13 cellular contexts compared by ENCODE assay signal in genomic region chr11:47413908-47414684, GRCh38. TPM values are rescaled to one million over a fixed set of nuclear protein-coding genes. Genes with fewer than 3 reads are reported as not detected.
DNase-seq lines count a peak whose midpoint lies in the region; ATAC-seq, FAIRE-seq and TF ChIP-seq lines count a peak whose summit lies in the region.
"Had no signal": no experiment of that assay in that cellular context is flagged by ENCODE, and none has a peak within 500 bp of the region (broad histone marks: within the 10 kb centered on the region; RNA-seq: fewer than 3 reads in every experiment).

No MANE protein-coding gene starts in this region.

- H2AFZ ChIP-seq in GM12878 (ENCODE audit: control insufficient read depth, low read depth, low read length) = no peak overlapping the region

- no peaks in the 10 kb centered on the region for H3K9me3 ChIP-seq in GM12878 (replicated peaks; ENCODE audit: control insufficient read depth, insufficient read depth, low read length)
- no peaks in the 10 kb centered on the region for H3K9me3 ChIP-seq in lower lobe of right lung
- no peaks in the 10 kb centered on the region for H3K9me3 ChIP-seq in thoracic aorta
- no peaks in the 10 kb centered on the region for H3K9me3 ChIP-seq in small intestine (ENCODE audit: control insufficient read depth, low read depth)
- H3K9me3 ChIP-seq: SJSA1 had no signal

- H4K20me1 ChIP-seq in GM12878 (ENCODE audit: control insufficient read depth, insufficient read depth) = no peaks in the 10 kb centered on the region

- H3K27ac Mint-ChIP-seq in activated CD4-positive, alpha-beta T cell treated with anti-CD3 and anti-CD28 coated beads, Interleukin-2, amount 10 ng/mL, durations not matched to agents 7 days and 5 days = peak overlapping the region; percentile 65

- TF ChIP-seq CTCF in GM12878 (IDR thresholded peaks at IDR 0.05 in 2 of 3, conservative IDR thresholded peaks at IDR 0.05 in 1 of 3; ENCODE audit: control insufficient read depth in 2 of 3, extremely low read depth in 1 of 3, insufficient read depth in 1 of 3, low read depth in 3 of 3, low read length in 3 of 3) (no peak), lower lobe of right lung (IDR thresholded peaks at IDR 0.05) (no peak), thoracic aorta (IDR thresholded peaks at IDR 0.05) (no peak)

- in situ Hi-C loops in GM12878 (cut with MboI) = no loop called here

- H3K27me3 ChIP-seq in GM12878 (replicated peaks in 1 of 2; ENCODE audit: control insufficient read depth in 2 of 2, insufficient read depth in 2 of 2, low read length in 1 of 2) (no peaks in the 10 kb centered on the region), lower lobe of right lung (ENCODE audit: low read depth) (no peaks in the 10 kb centered on the region), thoracic aorta (replicated peaks; ENCODE audit: insufficient read depth) (no peaks in the 10 kb centered on the region), small intestine (ENCODE audit: control insufficient read depth in 2 of 2, insufficient read depth in 2 of 2, low read length in 2 of 2) (no peaks in the 10 kb centered on the region)
- H3K27me3 ChIP-seq: SJSA1 had no signal

- TF ChIP-seq EP300 in GM12878 (IDR thresholded peaks at IDR 0.05; ENCODE audit: borderline replicate concordance in 1 of 2, control insufficient read depth in 1 of 2, low read depth in 2 of 2, low read length in 2 of 2) = no peak

- H3K4me3 Mint-ChIP-seq in activated CD4-positive, alpha-beta T cell treated with anti-CD3 and anti-CD28 coated beads, Interleukin-2, amount 10 ng/mL, durations not matched to agents 7 days and 5 days = no peak overlapping the region

- no peak overlapping the region for H3K9ac ChIP-seq in GM12878 (ENCODE audit: control insufficient read depth, insufficient read depth, low read length)

- H3K27ac ChIP-seq in GM12878 (ENCODE audit: control insufficient read depth, insufficient read depth) = no peak overlapping the region
- H3K27ac ChIP-seq in lower lobe of right lung = peak overlapping the region; percentile 58
- H3K27ac ChIP-seq in thoracic aorta = peak overlapping the region; percentile 20 to 23
- H3K27ac ChIP-seq in small intestine (ENCODE audit: low read depth in 1 of 2, low read length in 1 of 2) = no peak overlapping the region
- H3K27ac ChIP-seq: SJSA1 had no signal

- H3K27me3 Mint-ChIP-seq in activated CD4-positive, alpha-beta T cell treated with anti-CD3 and anti-CD28 coated beads, Interleukin-2, amount 10 ng/mL, durations not matched to agents 7 days and 5 days = no peaks in the 10 kb centered on the region

- BruUV-seq in GM12878 (replicated peaks; lab: Mats Ljungman, UMichigan) = no TSS peak

- peaks cover 14% of the 10 kb centered on the region for H3K36me3 Mint-ChIP-seq in activated CD4-positive, alpha-beta T cell treated with anti-CD3 and anti-CD28 coated beads, Interleukin-2, amount 10 ng/mL, durations not matched to agents 7 days and 5 days (ENCODE audit: low read depth)

- no peak for DNase-seq in activated CD4-positive, alpha-beta T cell treated with anti-CD3 and anti-CD28 coated beads, Interleukin-2, amount 10 ng/mL, durations not matched to agents 7 days and 5 days
- DNase-seq in activated CD4-positive, alpha-beta T cell treated with anti-CD3 and anti-CD28 coated beads, Interleukin-2, amount 50 U/mL, for 48 hours = no peak
- no peak for DNase-seq in GM12878 (ENCODE audit: low read depth, low spot score)
- DNase-seq in lower lobe of right lung = no peak
- DNase-seq in thoracic aorta (ENCODE audit: low spot score) = no peak
- no peak for DNase-seq in NCI-H2227 treated with DMSO at 0.1 percent for 48 hours (lab: John Stamatoyannopoulos, UW)
- no peak for DNase-seq in small intestine
- DNase-seq: kidney glomerular epithelial cell, NCI-H1436 treated with DMSO at 0.1 percent for 48 hours, trophoblast cell had no signal

- H3K79me2 ChIP-seq in GM12878 (ENCODE audit: control insufficient read depth, insufficient read depth, low read length) = no peaks in the 10 kb centered on the region; the same call in 1 of the 2 replicates

- no peaks in the 10 kb centered on the region for H3K9me3 Mint-ChIP-seq in activated CD4-positive, alpha-beta T cell treated with anti-CD3 and anti-CD28 coated beads, Interleukin-2, amount 10 ng/mL, durations not matched to agents 7 days and 5 days

- no peak for ATAC-seq in GM12878
- no peak for ATAC-seq in lower lobe of right lung
- no peak for ATAC-seq in thoracic aorta (ENCODE audit: insufficient number of reproducible peaks, low FRiP score, low read depth)
- no peak for ATAC-seq in HG03439 (IDR thresholded peaks at IDR 0.05; ENCODE audit: unreplicated experiment)

- CTCF ChIA-PET in activated CD4-positive, alpha-beta T cell treated with anti-CD3 and anti-CD28 coated beads, Interleukin-2, amount 10 ng/mL, durations not matched to agents 7 days and 5 days (lab: Charles Lee) = interaction anchor here (1.8 kb wide), 1 partner anchor 167 kb away, joined by 5 read pairs; no protein-coding TSS in a partner anchor
- CTCF ChIA-PET in GM12878 (lab: Yijun Ruan, JAX) = interaction anchor here (4.4 to 7.4 kb wide), 3 partner anchors 12 to 236 kb away, joined by 39 to 161 read pairs (median 55); partner anchors contain the start of genes ARFGAP2 and PSMC3

- peaks cover 2% of the 10 kb centered on the region for H3K4me1 Mint-ChIP-seq in activated CD4-positive, alpha-beta T cell treated with anti-CD3 and anti-CD28 coated beads, Interleukin-2, amount 10 ng/mL, durations not matched to agents 7 days and 5 days

- H3K4me3 ChIP-seq in GM12878 (no peak overlapping the region), lower lobe of right lung (no peak overlapping the region), thoracic aorta (no peak overlapping the region), small intestine (ENCODE audit: low read depth in 1 of 2, low read length in 2 of 2) (no peak overlapping the region)
- H3K4me3 ChIP-seq: SJSA1 had no signal

- FAIRE-seq in GM12878 (lab: Jason Lieb, UNC) (no peak), small intestine (lab: Jason Lieb, UNC) (no peak)

- SMC1A ChIA-PET in GM12878 (lab: Charles Lee; ENCODE audit: uncharacterized antibody, unreplicated experiment) = no interaction called here

- peaks cover 2% of the 10 kb centered on the region; the same call in 1 of the 2 replicates for H3K4me1 ChIP-seq in GM12878 (ENCODE audit: control insufficient read depth, insufficient read depth, low read length)
- H3K4me1 ChIP-seq in lower lobe of right lung = peaks cover 43% of the 10 kb centered on the region
- peaks cover 32 to 63% of the 10 kb centered on the region in 2 donors for H3K4me1 ChIP-seq in thoracic aorta (ENCODE audit: control insufficient read depth in 1 of 2, low read depth in 2 of 2)
- H3K4me1 ChIP-seq in small intestine (ENCODE audit: control insufficient read depth in 2 of 2, insufficient read depth in 1 of 2, low read depth in 1 of 2, low read length in 1 of 2) = no peaks in the 10 kb centered on the region

- intact Hi-C loops in GM12878 (cut with micrococcal nuclease; ENCODE audit: unreplicated experiment) (no loop called here), lower lobe of right lung (cut with DNase I) (no loop called here)

- peak; percentile 48; the same call in 1 of the 2 replicates for TF ChIP-seq POLR2A in GM12878 (IDR thresholded peaks at IDR 0.05; ENCODE audit: low read depth, low read length)

- no peak overlapping the region for H3K4me2 ChIP-seq in GM12878 (ENCODE audit: control insufficient read depth, insufficient read depth)

- WGBS in GM12878 (ENCODE audit: insufficient coverage, insufficient replicate concordance, low lambda C conversion rate, missing lambda C conversion rate) = 88% methylated on average over 16 of the region's 16 CpGs
- WGBS in small intestine, 3 donors = 83 to 88% (median 86%) methylated on average over 16 of the region's 16 CpGs

- H3K36me3 ChIP-seq in GM12878 (ENCODE audit: control insufficient read depth in 2 of 2, insufficient read depth in 2 of 2, low read length in 1 of 2) = peaks cover 0 to 11% of the 10 kb centered on the region in 2 experiments; a peak in 3 of 4 replicates
- H3K36me3 ChIP-seq in lower lobe of right lung = peaks cover 61% of the 10 kb centered on the region
- H3K36me3 ChIP-seq in thoracic aorta = peaks cover 50% of the 10 kb centered on the region
- peaks cover 6 to 10% of the 10 kb centered on the region in 2 donors for H3K36me3 ChIP-seq in small intestine (ENCODE audit: control insufficient read depth in 2 of 2, insufficient read depth in 2 of 2, low read length in 2 of 2)

- no peak for TF ChIP-seq RAD21 in GM12878 (IDR thresholded peaks at IDR 0.05; ENCODE audit: insufficient read depth, low read depth, low read length)

- RAD21 ChIA-PET in GM12878 (lab: Charles Lee; ENCODE audit: unreplicated experiment) = no interaction called here

- POLR2A ChIA-PET in activated CD4-positive, alpha-beta T cell treated with anti-CD3 and anti-CD28 coated beads, Interleukin-2, amount 10 ng/mL, durations not matched to agents 7 days and 5 days (lab: Charles Lee) = no interaction called here
- POLR2A ChIA-PET in GM12878 (lab: Charles Lee) = no interaction called here

RNA-seq across cellular contexts. Expression of gene SLC39A13, which starts 5.7 kb away (rescaled TPM):
- 10 to 100 TPM; 22.4 to 28.1 TPM for total RNA-seq in activated CD4-positive, alpha-beta T cell treated with anti-CD3 and anti-CD28 coated beads, Interleukin-2, amount 10 ng/mL, durations not matched to agents 7 days and 5 days
- 7.2 and 9.7 TPM in 2 replicates for total RNA-seq in GM12878 (2013; cell fraction: nucleolus; rRNA removed)
- total RNA-seq in GM12878 (2014; rRNA removed) = 11.3 and 14.5 TPM in 2 replicates
- 3.3 and 3.6 TPM in 2 replicates for total RNA-seq in GM12878 (2014; rRNA removed; fragmentation: Illumina TruSeq; extraction: Trizol)
- total RNA-seq in GM12878 (2021) = 14.5 and 15.0 TPM in 2 replicates
- polyA plus RNA-seq in GM12878 (2011; ENCODE audit: low read depth) = 3.5 TPM
- 2.0 and 4.2 TPM in 2 replicates for polyA plus RNA-seq in GM12878 (2011; rRNA removed)
- 6.3 and 12.0 TPM in 2 replicates for polyA plus RNA-seq in GM12878 (2011; cell fraction: cytosol; rRNA removed)
- polyA plus RNA-seq in GM12878 (2011; cell fraction: nucleus; rRNA removed) = 51.1 and 51.6 TPM in 2 replicates
- polyA plus RNA-seq in GM12878 (2012) = 11.0 and 11.1 TPM in 2 replicates
- 2.1 and 3.2 TPM in 2 replicates for polyA plus RNA-seq in GM12878 (2014; fragmentation: Illumina TruSeq; extraction: Trizol)
- under 1 TPM; 0.23 to 0.60 TPM for polyA plus RNA-seq in GM12878 (2014; fragmentation: Nextera tagmentation; extraction: Ambion mirVana)
- polyA plus RNA-seq in GM12878 (2014; rRNA removed) = 19.8 and 20.4 TPM in 2 replicates
- 1 to 10 TPM; 8.4 to 8.9 TPM for polyA plus RNA-seq in GM12878 (2016; fragmentation: Nextera tagmentation; extraction: Ambion mirVana)
- 2.6 and 4.5 TPM in 2 replicates for polyA minus RNA-seq in GM12878 (2011; rRNA and poly(A)+ RNA removed)
- 2.3 and 2.4 TPM in 2 replicates for polyA minus RNA-seq in GM12878 (2011; cell fraction: cytosol; rRNA and poly(A)+ RNA removed)
- polyA minus RNA-seq in GM12878 (2011; cell fraction: nucleus; rRNA and poly(A)+ RNA removed) = 4.6 and 7.7 TPM in 2 replicates
- 48.0 TPM for total RNA-seq in lower lobe of right lung
- 100 to 1,000 TPM in 1 of 2 donors, 10 to 100 TPM in 1; 97.7 to 163 TPM for total RNA-seq in thoracic aorta
- 10 to 100 TPM in 1 of 3 donors, 1 to 10 TPM in 2; 7.8 to 30.9 (median 10.0) TPM for polyA plus RNA-seq in small intestine

RNA-seq across cellular contexts. Expression of gene PSMC3, which starts 12.1 kb away (rescaled TPM):
- 100 to 1,000 TPM; 153 to 162 TPM for total RNA-seq in activated CD4-positive, alpha-beta T cell treated with anti-CD3 and anti-CD28 coated beads, Interleukin-2, amount 10 ng/mL, durations not matched to agents 7 days and 5 days
- 43.7 and 52.4 TPM in 2 replicates for total RNA-seq in GM12878 (2013; cell fraction: nucleolus; rRNA removed)
- 112 and 114 TPM in 2 replicates for total RNA-seq in GM12878 (2014; rRNA removed)
- 180 and 181 TPM in 2 replicates for total RNA-seq in GM12878 (2014; rRNA removed; fragmentation: Illumina TruSeq; extraction: Trizol)
- 144 and 157 TPM in 2 replicates for total RNA-seq in GM12878 (2021)
- polyA plus RNA-seq in GM12878 (2011; ENCODE audit: low read depth) = 116 TPM
- polyA plus RNA-seq in GM12878 (2011; rRNA removed) = 143 and 159 TPM in 2 replicates
- 118 and 142 TPM in 2 replicates for polyA plus RNA-seq in GM12878 (2011; cell fraction: cytosol; rRNA removed)
- 78.3 and 128 TPM in 2 replicates for polyA plus RNA-seq in GM12878 (2011; cell fraction: nucleus; rRNA removed)
- polyA plus RNA-seq in GM12878 (2012) = 90.1 and 134 TPM in 2 replicates
- polyA plus RNA-seq in GM12878 (2014; fragmentation: Illumina TruSeq; extraction: Trizol) = 245 and 283 TPM in 2 replicates
- 10 to 100 TPM; 39.5 to 54.3 TPM for polyA plus RNA-seq in GM12878 (2014; fragmentation: Nextera tagmentation; extraction: Ambion mirVana)
- 153 TPM in 2 replicates for polyA plus RNA-seq in GM12878 (2014; rRNA removed)
- 100 to 1,000 TPM; 256 to 289 TPM for polyA plus RNA-seq in GM12878 (2016; fragmentation: Nextera tagmentation; extraction: Ambion mirVana)
- polyA minus RNA-seq in GM12878 (2011; rRNA and poly(A)+ RNA removed) = 89.2 and 147 TPM in 2 replicates
- 26.3 and 35.2 TPM in 2 replicates for polyA minus RNA-seq in GM12878 (2011; cell fraction: cytosol; rRNA and poly(A)+ RNA removed)
- 29.3 and 50.7 TPM in 2 replicates for polyA minus RNA-seq in GM12878 (2011; cell fraction: nucleus; rRNA and poly(A)+ RNA removed)
- 77.1 TPM for total RNA-seq in lower lobe of right lung
- total RNA-seq in thoracic aorta = 100 to 1,000 TPM; 122 to 160 TPM
- polyA plus RNA-seq in small intestine = 100 to 1,000 TPM; 103 to 156 (median 104) TPM

RNA-seq across cellular contexts. Expression of gene RAPSN, which starts 34.8 kb away (rescaled TPM):
- total RNA-seq in activated CD4-positive, alpha-beta T cell treated with anti-CD3 and anti-CD28 coated beads, Interleukin-2, amount 10 ng/mL, durations not matched to agents 7 days and 5 days = under 1 TPM; 0.48 to 0.50 TPM
- total RNA-seq in GM12878 (2013; cell fraction: nucleolus; rRNA removed) = not detected in 2 replicates
- total RNA-seq in GM12878 (2014; rRNA removed) (0.23 and 0.27 TPM in 2 replicates), GM12878 (2014; rRNA removed; fragmentation: Illumina TruSeq; extraction: Trizol) (0.09 and 0.13 TPM in 2 replicates), GM12878 (2021) (0.15 and 0.27 TPM in 2 replicates), lower lobe of right lung (1.2 TPM), thoracic aorta (under 1 TPM in 1 of 2 donors, not detected in 1; 0.41 TPM)
- not detected for polyA plus RNA-seq in GM12878 (2011; ENCODE audit: low read depth)
- polyA plus RNA-seq in GM12878 (2011; rRNA removed) (0.08 and 0.09 TPM in 2 replicates), GM12878 (2014; fragmentation: Illumina TruSeq; extraction: Trizol) (not detected in 2 replicates), GM12878 (2014; fragmentation: Nextera tagmentation; extraction: Ambion mirVana) (not detected), GM12878 (2014; rRNA removed) (0.28 TPM in 1 of 2 replicates, not detected in the other), GM12878 (2016; fragmentation: Nextera tagmentation; extraction: Ambion mirVana) (not detected), small intestine (under 1 TPM; 0.36 to 0.89 (median 0.81) TPM)
- 0.07 TPM in 1 of 2 replicates, not detected in the other for polyA plus RNA-seq in GM12878 (2011; cell fraction: cytosol; rRNA removed)
- polyA plus RNA-seq in GM12878 (2011; cell fraction: nucleus; rRNA removed) = 0.23 and 0.48 TPM in 2 replicates
- polyA plus RNA-seq in GM12878 (2012) = 0.08 and 0.91 TPM in 2 replicates
- polyA minus RNA-seq in GM12878 (2011; rRNA and poly(A)+ RNA removed) = 0.31 TPM in 1 of 2 replicates, not detected in the other
- not detected in 2 replicates for polyA minus RNA-seq in GM12878 (2011; cell fraction: cytosol; rRNA and poly(A)+ RNA removed)
- 0.12 and 1.1 TPM in 2 replicates for polyA minus RNA-seq in GM12878 (2011; cell fraction: nucleus; rRNA and poly(A)+ RNA removed)
- total RNA-seq: A172 had no signal

RNA-seq across cellular contexts. Expression of gene SPI1, which starts 35.7 kb away (rescaled TPM):
- not detected for total RNA-seq in activated CD4-positive, alpha-beta T cell treated with anti-CD3 and anti-CD28 coated beads, Interleukin-2, amount 10 ng/mL, durations not matched to agents 7 days and 5 days
- total RNA-seq in GM12878 (2013; cell fraction: nucleolus; rRNA removed) = 8.7 and 10.3 TPM in 2 replicates
- total RNA-seq in GM12878 (2014; rRNA removed) (19.9 and 25.9 TPM in 2 replicates), GM12878 (2014; rRNA removed; fragmentation: Illumina TruSeq; extraction: Trizol) (5.9 and 6.5 TPM in 2 replicates), GM12878 (2021) (29.5 and 31.1 TPM in 2 replicates), lower lobe of right lung (295 TPM), thoracic aorta (10 to 100 TPM; 35.0 to 44.4 TPM)
- 7.3 TPM for polyA plus RNA-seq in GM12878 (2011; ENCODE audit: low read depth)
- polyA plus RNA-seq in GM12878 (2011; rRNA removed) (3.6 and 10.2 TPM in 2 replicates), GM12878 (2014; fragmentation: Illumina TruSeq; extraction: Trizol) (1.3 and 8.8 TPM in 2 replicates), GM12878 (2014; fragmentation: Nextera tagmentation; extraction: Ambion mirVana) (under 1 TPM; 0.05 to 0.08 TPM), GM12878 (2014; rRNA removed) (24.5 and 30.2 TPM in 2 replicates), GM12878 (2016; fragmentation: Nextera tagmentation; extraction: Ambion mirVana) (10 to 100 TPM in 1 of 2 experiments, 1 to 10 TPM in 1; 9.2 to 15.0 TPM), small intestine (10 to 100 TPM in 2 of 3 donors, 1 to 10 TPM in 1; 3.4 to 25.4 (median 13.6) TPM)
- polyA plus RNA-seq in GM12878 (2011; cell fraction: cytosol; rRNA removed) = 13.4 and 15.8 TPM in 2 replicates
- 13.8 and 20.3 TPM in 2 replicates for polyA plus RNA-seq in GM12878 (2011; cell fraction: nucleus; rRNA removed)
- polyA plus RNA-seq in GM12878 (2012) = 26.5 and 28.6 TPM in 2 replicates
- 9.1 and 16.5 TPM in 2 replicates for polyA minus RNA-seq in GM12878 (2011; rRNA and poly(A)+ RNA removed)
- 7.7 and 13.2 TPM in 2 replicates for polyA minus RNA-seq in GM12878 (2011; cell fraction: cytosol; rRNA and poly(A)+ RNA removed)
- polyA minus RNA-seq in GM12878 (2011; cell fraction: nucleus; rRNA and poly(A)+ RNA removed) = 4.6 and 9.6 TPM in 2 replicates
- total RNA-seq: A172, SJSA1 had no signal

Comparison
In these comparisons a context has a peak if more than half of its experiments do, and no peak if none do; other contexts are left out.
1. H3K27ac ChIP-seq: peak in lower lobe of right lung (single experiment) and thoracic aorta (2 of 2); none in GM12878 (single experiment) and small intestine (0 of 2).